31 cellular contexts compared by ENCODE assay signal in the genomic region with DNA sequence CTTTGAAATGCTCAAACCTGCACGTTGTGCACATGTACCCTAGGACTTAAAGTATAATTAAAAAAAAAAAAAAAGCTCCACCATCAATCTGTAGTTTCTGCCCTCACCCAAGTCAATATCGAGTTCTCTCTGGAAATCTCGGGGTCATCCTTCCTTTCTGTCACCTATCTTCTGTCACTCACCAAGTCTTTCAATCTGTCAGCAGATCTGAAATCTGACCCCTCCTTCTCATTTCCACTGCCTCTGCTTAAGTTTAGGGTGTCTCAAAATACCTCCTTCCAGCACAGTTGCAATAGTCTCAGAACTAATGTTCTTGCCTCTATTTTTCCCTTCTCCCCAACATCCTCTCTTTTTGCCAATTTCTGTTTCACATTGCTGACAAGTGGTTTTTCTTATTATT.
"Had no signal": no experiment of that assay in that cellular context is flagged by ENCODE, and none has a peak within 500 bp of the region (broad histone marks: within the 10 kb centered on the region; RNA-seq: fewer than 3 reads in every experiment).

No MANE protein-coding gene starts in this region.

- H3K36me3 ChIP-seq: adrenal gland, colonic mucosa, esophagus squamous epithelium, gastroesophageal sphincter, heart right ventricle had no signal

- H3K27me3 ChIP-seq: adrenal gland, body of pancreas, colonic mucosa, esophagus squamous epithelium, gastroesophageal sphincter, heart right ventricle had no signal

- H3K36me3 Mint-ChIP-seq: activated CD4-positive, alpha-beta memory T cell treated with anti-CD3 and anti-CD28 coated beads for 36 hours; activated CD8-positive, alpha-beta memory T cell treated with anti-CD3 and anti-CD28 coated beads, Interleukin-2, amount 10 ng/mL, durations not matched to agents 7 days and 5 days; activated naive CD4-positive, alpha-beta T cell treated with anti-CD3 and anti-CD28 coated beads, Interleukin-2, amount 10 ng/mL, durations not matched to agents 7 days and 5 days; activated naive CD4-positive, alpha-beta T cell treated with anti-CD3 and anti-CD28 coated beads, Interleukin-2, amount 50 U/mL, for 72 hours had no signal

- H3K27ac Mint-ChIP-seq: activated CD4-positive, alpha-beta memory T cell treated with anti-CD3 and anti-CD28 coated beads for 36 hours; activated CD4-positive, alpha-beta T cell treated with anti-CD3 and anti-CD28 coated beads for 36 hours; activated CD4-positive, alpha-beta T cell treated with anti-CD3 and anti-CD28 coated beads, Interleukin-2, amount 10 ng/mL, durations not matched to agents 24 days and 14 days; activated CD8-positive, alpha-beta memory T cell treated with anti-CD3 and anti-CD28 coated beads, Interleukin-2, amount 10 ng/mL, durations not matched to agents 7 days and 5 days; activated CD8-positive, alpha-beta T cell treated with anti-CD3 and anti-CD28 coated beads, Interleukin-2, amount 10 ng/mL, durations not matched to agents 7 days and 5 days; activated naive CD4-positive, alpha-beta T cell treated with anti-CD3 and anti-CD28 coated beads, Interleukin-2, amount 10 ng/mL, durations not matched to agents 7 days and 5 days; activated naive CD4-positive, alpha-beta T cell treated with anti-CD3 and anti-CD28 coated beads, Interleukin-2, amount 50 U/mL, for 72 hours; activated T-cell treated with anti-CD3 and anti-CD28 coated beads, Interleukin-2, amount 50 U/mL, for 24 hours; activated T-cell treated with anti-CD3 and anti-CD28 coated beads, Interleukin-2, amount 50 U/mL, for 72 hours had no signal

- H3K4me3 Mint-ChIP-seq: activated CD4-positive, alpha-beta memory T cell treated with anti-CD3 and anti-CD28 coated beads for 36 hours; activated CD4-positive, alpha-beta T cell treated with anti-CD3 and anti-CD28 coated beads for 36 hours; activated CD4-positive, alpha-beta T cell treated with anti-CD3 and anti-CD28 coated beads, Interleukin-2, amount 10 ng/mL, durations not matched to agents 24 days and 14 days; activated CD8-positive, alpha-beta memory T cell treated with anti-CD3 and anti-CD28 coated beads, Interleukin-2, amount 10 ng/mL, durations not matched to agents 7 days and 5 days; activated CD8-positive, alpha-beta T cell treated with anti-CD3 and anti-CD28 coated beads, Interleukin-2, amount 10 ng/mL, durations not matched to agents 7 days and 5 days; activated naive CD4-positive, alpha-beta T cell treated with anti-CD3 and anti-CD28 coated beads, Interleukin-2, amount 10 ng/mL, durations not matched to agents 7 days and 5 days; activated T-cell treated with anti-CD3 and anti-CD28 coated beads, Interleukin-2, amount 50 U/mL, for 24 hours; activated T-cell treated with anti-CD3 and anti-CD28 coated beads, Interleukin-2, amount 50 U/mL, for 72 hours had no signal

- H3K9me3 Mint-ChIP-seq: activated CD4-positive, alpha-beta memory T cell treated with anti-CD3 and anti-CD28 coated beads for 36 hours; activated CD4-positive, alpha-beta T cell treated with anti-CD3 and anti-CD28 coated beads, Interleukin-2, amount 10 ng/mL, durations not matched to agents 24 days and 14 days; activated naive CD4-positive, alpha-beta T cell treated with anti-CD3 and anti-CD28 coated beads, Interleukin-2, amount 10 ng/mL, durations not matched to agents 7 days and 5 days; activated naive CD4-positive, alpha-beta T cell treated with anti-CD3 and anti-CD28 coated beads, Interleukin-2, amount 50 U/mL, for 72 hours; activated T-cell treated with anti-CD3 and anti-CD28 coated beads, Interleukin-2, amount 50 U/mL, for 24 hours; activated T-cell treated with anti-CD3 and anti-CD28 coated beads, Interleukin-2, amount 50 U/mL, for 72 hours had no signal

- FAIRE-seq: endometrium, endothelial cell of umbilical vein had no signal

- H3K9me3 ChIP-seq: adrenal gland, body of pancreas, colonic mucosa, esophagus squamous epithelium, gastroesophageal sphincter, heart right ventricle had no signal

- DNase-seq: activated CD4-positive, alpha-beta memory T cell treated with anti-CD3 and anti-CD28 coated beads for 36 hours; activated CD4-positive, alpha-beta T cell treated with anti-CD3 and anti-CD28 coated beads for 36 hours; activated CD4-positive, alpha-beta T cell treated with anti-CD3 and anti-CD28 coated beads, Interleukin-2, amount 10 ng/mL, durations not matched to agents 24 days and 14 days; activated CD4-positive, CD25-positive, alpha-beta regulatory T cell; activated CD4-positive, CD25-positive, alpha-beta regulatory T cell treated with anti-CD3 and anti-CD28 coated beads, Interleukin-2, amount 50 U/mL, for 72 hours; activated CD8-positive, alpha-beta memory T cell treated with anti-CD3 and anti-CD28 coated beads, Interleukin-2, amount 10 ng/mL, durations not matched to agents 7 days and 5 days; activated CD8-positive, alpha-beta memory T cell treated with anti-CD3 and anti-CD28 coated beads, Interleukin-2, amount 50 U/mL, for 4 hours; activated CD8-positive, alpha-beta T cell treated with anti-CD3 and anti-CD28 coated beads, Interleukin-2, amount 10 ng/mL, durations not matched to agents 7 days and 5 days; activated gamma-delta T cell; activated naive CD4-positive, alpha-beta T cell; activated naive CD4-positive, alpha-beta T cell treated with anti-CD3 and anti-CD28 coated beads, Interleukin-2, amount 10 ng/mL, durations not matched to agents 7 days and 5 days; activated T-cell treated with anti-CD3 and anti-CD28 coated beads for 4 hours; activated T-cell treated with anti-CD3 and anti-CD28 coated beads, Interleukin-2, amount 50 U/mL, for 24 hours; activated T-cell treated with anti-CD3 and anti-CD28 coated beads, Interleukin-2, amount 50 U/mL, for 72 hours; adrenal gland; amygdala; aorta; body of pancreas; central memory CD4-positive, alpha-beta T cell; cerebellar nuclear complex; colonic mucosa; effector CD8-positive, alpha-beta T cell; esophagus squamous epithelium; foreskin melanocyte; heart right ventricle; T-helper 2 cell had no signal

- H3K4me1 Mint-ChIP-seq: activated CD4-positive, alpha-beta T cell treated with anti-CD3 and anti-CD28 coated beads, Interleukin-2, amount 10 ng/mL, durations not matched to agents 24 days and 14 days; activated CD8-positive, alpha-beta memory T cell treated with anti-CD3 and anti-CD28 coated beads, Interleukin-2, amount 10 ng/mL, durations not matched to agents 7 days and 5 days; activated naive CD4-positive, alpha-beta T cell treated with anti-CD3 and anti-CD28 coated beads, Interleukin-2, amount 10 ng/mL, durations not matched to agents 7 days and 5 days had no signal

- H3K27ac ChIP-seq: adrenal gland, body of pancreas, colonic mucosa, epithelial cell of prostate, esophagus squamous epithelium, gastroesophageal sphincter, heart right ventricle had no signal

- ATAC-seq: activated CD4-positive, alpha-beta T cell treated with anti-CD3 and anti-CD28 coated beads for 36 hours; activated CD8-positive, alpha-beta memory T cell treated with anti-CD3 and anti-CD28 coated beads, Interleukin-2, amount 10 ng/mL, durations not matched to agents 7 days and 5 days; activated CD8-positive, alpha-beta T cell treated with anti-CD3 and anti-CD28 coated beads, Interleukin-2, amount 10 ng/mL, durations not matched to agents 7 days and 5 days; activated naive CD4-positive, alpha-beta T cell treated with anti-CD3 and anti-CD28 coated beads, Interleukin-2, amount 50 U/mL, for 72 hours; activated T-cell treated with anti-CD3 and anti-CD28 coated beads, Interleukin-2, amount 50 U/mL, for 72 hours; body of pancreas; gastroesophageal sphincter; heart right ventricle had no signal

- H3K4me3 ChIP-seq: adrenal gland, body of pancreas, colonic mucosa, esophagus squamous epithelium, gastroesophageal sphincter, heart right ventricle had no signal
